ENCODE assay signal across 16 cellular contexts in the genomic region with DNA sequence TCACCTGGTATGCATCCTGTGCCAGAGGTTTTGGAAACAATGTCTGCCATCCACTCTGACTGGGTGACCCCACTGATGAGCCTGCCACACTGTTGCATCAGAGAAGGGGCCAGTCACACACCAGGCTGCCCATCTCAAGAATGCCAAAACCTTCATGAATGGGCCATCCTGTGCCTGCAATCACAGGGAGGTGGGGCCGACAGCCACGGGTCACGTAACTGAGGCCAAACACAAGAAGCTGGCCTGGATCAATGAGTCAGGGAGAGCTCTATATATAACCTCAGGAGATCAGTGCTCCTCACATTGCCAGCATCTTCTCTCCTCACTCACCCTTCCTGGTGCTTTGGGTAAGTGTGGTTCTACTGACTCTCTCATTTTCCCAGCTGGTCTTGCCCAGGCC. TPM values are rescaled to one million over a fixed set of nuclear protein-coding genes. Genes with fewer than 3 reads are reported as not detected.
DNase-seq lines count a peak whose midpoint lies in the region; ATAC-seq and TF ChIP-seq lines count a peak whose summit lies in the region.
"Had no signal": no experiment of that assay in that cellular context is flagged by ENCODE, and none has a peak within 500 bp of the region (broad histone marks: within the 10 kb centered on the region; RNA-seq: fewer than 3 reads in every experiment).

A gene with protein sequence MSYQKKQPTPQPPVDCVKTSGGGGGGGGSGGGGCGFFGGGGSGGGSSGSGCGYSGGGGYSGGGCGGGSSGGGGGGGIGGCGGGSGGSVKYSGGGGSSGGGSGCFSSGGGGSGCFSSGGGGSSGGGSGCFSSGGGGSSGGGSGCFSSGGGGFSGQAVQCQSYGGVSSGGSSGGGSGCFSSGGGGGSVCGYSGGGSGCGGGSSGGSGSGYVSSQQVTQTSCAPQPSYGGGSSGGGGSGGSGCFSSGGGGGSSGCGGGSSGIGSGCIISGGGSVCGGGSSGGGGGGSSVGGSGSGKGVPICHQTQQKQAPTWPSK (plus strand): TSS at position 301 of the 400 bp plus-strand sequence. CDS start 1,263 bp downstream, outside the sequence.

- peak within 1 kb of the TSS; percentile 90 to 100 (median 99); a peak in 21 of 22 replicates for H3K4me2 ChIP-seq in BLaER1 treated with 17β-estradiol and CSF1 and Interleukin-3, amounts not matched to agents 10 nM and 100 nM

- H3K36me3 Mint-ChIP-seq in activated naive CD8-positive, alpha-beta T cell treated with anti-CD3 and anti-CD28 coated beads, Interleukin-2, amount 50 U/mL, for 24 hours (ENCODE audit: low read depth): no peaks in the 10 kb centered on the region
- no peaks in the 10 kb centered on the region for H3K36me3 Mint-ChIP-seq in naive thymus-derived CD4-positive, alpha-beta T cell

- H3K4me1 Mint-ChIP-seq in activated naive CD8-positive, alpha-beta T cell treated with anti-CD3 and anti-CD28 coated beads, Interleukin-2, amount 50 U/mL, for 24 hours: peaks cover 29% of the 10 kb centered on the region
- H3K4me1 Mint-ChIP-seq in naive thymus-derived CD4-positive, alpha-beta T cell: peaks cover 20 to 32% (median 25%) of the 10 kb centered on the region in 7 donors

- H3K4me3 Mint-ChIP-seq in activated naive CD8-positive, alpha-beta T cell treated with anti-CD3 and anti-CD28 coated beads, Interleukin-2, amount 50 U/mL, for 24 hours: peak within 1 kb of the TSS; percentile 53
- peak within 1 kb of the TSS; percentile 45 to 89 (median 80) for H3K4me3 Mint-ChIP-seq in naive thymus-derived CD4-positive, alpha-beta T cell

- H3K9me3 Mint-ChIP-seq in activated naive CD8-positive, alpha-beta T cell treated with anti-CD3 and anti-CD28 coated beads, Interleukin-2, amount 50 U/mL, for 24 hours: no peaks in the 10 kb centered on the region
- H3K9me3 Mint-ChIP-seq in naive thymus-derived CD4-positive, alpha-beta T cell: no peaks in the 10 kb centered on the region

- intact Hi-C loops in naive thymus-derived CD4-positive, alpha-beta T cell (cut with micrococcal nuclease): no loop called here
- intact Hi-C loops in ovary (cut with DNase I): no loop called here
- intact Hi-C loops in ascending aorta (cut with DNase I): no loop called here

- no peaks in the 10 kb centered on the region for H3K36me3 ChIP-seq in BLaER1 treated with 17β-estradiol and CSF1 and Interleukin-3, amounts not matched to agents 10 nM and 100 nM
- H3K36me3 ChIP-seq in naive thymus-derived CD4-positive, alpha-beta T cell (ENCODE audit: control insufficient read depth in 2 of 3, insufficient read depth in 3 of 3, low read length in 3 of 3): no peaks in the 10 kb centered on the region
- H3K36me3 ChIP-seq in ovary: no peaks in the 10 kb centered on the region
- H3K36me3 ChIP-seq in ascending aorta: no peaks in the 10 kb centered on the region
- H3K36me3 ChIP-seq: cardiac muscle cell had no signal

- H3K27me3 ChIP-seq in BLaER1 treated with 17β-estradiol and CSF1 and Interleukin-3, amounts not matched to agents 10 nM and 100 nM: peaks cover 29 to 58% (median 52%) of the 10 kb centered on the region in 11 experiments
- peaks cover 0 to 6% of the 10 kb centered on the region in 2 donors for H3K27me3 ChIP-seq in naive thymus-derived CD4-positive, alpha-beta T cell (ENCODE audit: control insufficient read depth in 2 of 2, insufficient read depth in 2 of 2, low read length in 2 of 2)
- H3K27me3 ChIP-seq in ovary: no peaks in the 10 kb centered on the region
- H3K27me3 ChIP-seq in ascending aorta: no peaks in the 10 kb centered on the region

- no peak within 1 kb of the TSS for H3K9ac ChIP-seq in BLaER1 treated with 17β-estradiol and CSF1 and Interleukin-3, amounts not matched to agents 10 nM and 100 nM

- TF ChIP-seq EP300 in ovary (IDR thresholded peaks at IDR 0.05): no peak

- no peak for DNase-seq in activated naive CD8-positive, alpha-beta T cell treated with anti-CD3 and anti-CD28 coated beads, Interleukin-2, amount 50 U/mL, for 24 hours
- DNase-seq in naive thymus-derived CD4-positive, alpha-beta T cell: no peak
- no peak for DNase-seq in ovary
- DNase-seq in ascending aorta (ENCODE audit: low spot score in 2 of 2): no peak
- DNase-seq in NCI-H1436 (lab: John Stamatoyannopoulos, UW): no peak
- DNase-seq: MV-4-11; NCI-H345; stimulated activated CD4-positive, alpha-beta T cell treated with anti-CD3 and anti-CD28 coated beads, Interleukin-15, amount 100 ng/mL, for 24 hours; trophoblast cell had no signal

- TF ChIP-seq POLR2A in ovary (IDR thresholded peaks at IDR 0.05): no peak

- CTCF ChIA-PET in naive thymus-derived CD4-positive, alpha-beta T cell (lab: Charles Lee): no interaction called here

- peaks cover 31 to 43% (median 37%) of the 10 kb centered on the region in 10 experiments for H3K4me1 ChIP-seq in BLaER1 treated with 17β-estradiol and CSF1 and Interleukin-3, amounts not matched to agents 10 nM and 100 nM
- H3K4me1 ChIP-seq in naive thymus-derived CD4-positive, alpha-beta T cell (ENCODE audit: control insufficient read depth in 2 of 2, insufficient read depth in 2 of 2, low read length in 2 of 2): peaks cover 9 to 15% of the 10 kb centered on the region in 2 donors
- H3K4me1 ChIP-seq in ovary (ENCODE audit: insufficient read depth): peaks cover 2% of the 10 kb centered on the region
- peaks cover 7 to 13% of the 10 kb centered on the region in 2 donors for H3K4me1 ChIP-seq in ascending aorta

- peaks cover 0 to 25% (median 3%) of the 10 kb centered on the region in 11 experiments; a peak in 6 of 22 replicates for H4K20me1 ChIP-seq in BLaER1 treated with 17β-estradiol and CSF1 and Interleukin-3, amounts not matched to agents 10 nM and 100 nM

- peaks cover 0 to 1% (median 0%) of the 10 kb centered on the region in 11 experiments; a peak in 2 of 22 replicates for H3K9me3 ChIP-seq in BLaER1 treated with 17β-estradiol and CSF1 and Interleukin-3, amounts not matched to agents 10 nM and 100 nM (replicated peaks in 1 of 11)
- H3K9me3 ChIP-seq in naive thymus-derived CD4-positive, alpha-beta T cell (ENCODE audit: control insufficient read depth in 2 of 3, low read length in 3 of 3): no peaks in the 10 kb centered on the region
- H3K9me3 ChIP-seq in ovary: no peaks in the 10 kb centered on the region
- no peaks in the 10 kb centered on the region for H3K9me3 ChIP-seq in ascending aorta

- no peak within 1 kb of the TSS for H3K27ac ChIP-seq in BLaER1 treated with 17β-estradiol and CSF1 and Interleukin-3, amounts not matched to agents 10 nM and 100 nM
- no peak within 1 kb of the TSS for H3K27ac ChIP-seq in naive thymus-derived CD4-positive, alpha-beta T cell (ENCODE audit: low read depth, low read length)
- H3K27ac ChIP-seq in ovary: no peak within 1 kb of the TSS
- H3K27ac ChIP-seq in ascending aorta: no peak within 1 kb of the TSS
- H3K27ac ChIP-seq: cardiac muscle cell had no signal

- no peak within 1 kb of the TSS for H3K27ac Mint-ChIP-seq in activated naive CD8-positive, alpha-beta T cell treated with anti-CD3 and anti-CD28 coated beads, Interleukin-2, amount 50 U/mL, for 24 hours
- H3K27ac Mint-ChIP-seq in naive thymus-derived CD4-positive, alpha-beta T cell: peak within 1 kb of the TSS in 7 of 9 donors; percentile 4 to 62 (median 23)

- 85 to 94% (median 90%) methylated on average over 3 of the region's 3 CpGs for WGBS in ovary, 3 donors

- peak within 1 kb of the TSS in 1 of 10 experiments; percentile 64; a peak in 1 of 20 replicates for H3K4me3 ChIP-seq in BLaER1 treated with 17β-estradiol and CSF1 and Interleukin-3, amounts not matched to agents 10 nM and 100 nM
- H3K4me3 ChIP-seq in GM08714 (ENCODE audit: low read length) (peak within 1 kb of the TSS; percentile 44; the same call in 1 of the 2 replicates), ovary (no peak within 1 kb of the TSS), ascending aorta (no peak within 1 kb of the TSS)
- no peak within 1 kb of the TSS for H3K4me3 ChIP-seq in naive thymus-derived CD4-positive, alpha-beta T cell (ENCODE audit: low read length)

- TF ChIP-seq CTCF in ovary (IDR thresholded peaks at IDR 0.05) (no peak), ascending aorta (IDR thresholded peaks at IDR 0.05) (no peak)

- no peak for ATAC-seq in activated naive CD8-positive, alpha-beta T cell treated with anti-CD3 and anti-CD28 coated beads, Interleukin-2, amount 50 U/mL, for 24 hours
- no peak for ATAC-seq in naive thymus-derived CD4-positive, alpha-beta T cell

- peaks cover 50% of the 10 kb centered on the region for H3K27me3 Mint-ChIP-seq in activated naive CD8-positive, alpha-beta T cell treated with anti-CD3 and anti-CD28 coated beads, Interleukin-2, amount 50 U/mL, for 24 hours
- H3K27me3 Mint-ChIP-seq in naive thymus-derived CD4-positive, alpha-beta T cell: peaks cover 28 to 56% (median 37%) of the 10 kb centered on the region in 5 donors

- POLR2A ChIA-PET in naive thymus-derived CD4-positive, alpha-beta T cell (lab: Charles Lee): no interaction called here

RNA-seq across cellular contexts. Expression of the gene that starts here (rescaled TPM):
- total RNA-seq in naive thymus-derived CD4-positive, alpha-beta T cell: not detected
- not detected for polyA plus RNA-seq in naive thymus-derived CD4-positive, alpha-beta T cell
- total RNA-seq in ovary (under 1 TPM in 1 of 7 donors, not detected in 6; 0.25 TPM), ascending aorta (not detected)
- under 1 TPM in 1 of 2 donors, not detected in 1; 0.07 TPM for polyA plus RNA-seq in ovary
- total RNA-seq: cardiac muscle cell, mononuclear cell, pulmonary artery endothelial cell had no signal
- polyA plus RNA-seq: BJ, cardiac muscle cell, keratinocyte had no signal
